ENCODE assay signal across 29 cellular contexts in genomic region chrX:118179718-118180117, GRCh38.
DNase-seq lines count a peak whose midpoint lies in the region; ATAC-seq, FAIRE-seq and TF ChIP-seq lines count a peak whose summit lies in the region.
"Had no signal": no experiment of that assay in that cellular context is flagged by ENCODE, and none has a peak within 500 bp of the region (broad histone marks: within the 10 kb centered on the region; RNA-seq: fewer than 3 reads in every experiment).

No MANE protein-coding gene starts in this region.

- no peak for TF ChIP-seq EP300 in K562 (IDR thresholded peaks at IDR 0.05; ENCODE audit: low read length)

- H4K20me1 ChIP-seq in K562 (replicated peaks; ENCODE audit: control insufficient read depth, insufficient read depth, low read length) (no peaks in the 10 kb centered on the region), endothelial cell of umbilical vein (replicated peaks; ENCODE audit: control insufficient read depth, extremely low read depth, insufficient read depth, low read length) (no peaks in the 10 kb centered on the region)
- H4K20me1 ChIP-seq: BLaER1 had no signal

- DNase-seq in left ventricle myocardium superior = no peak
- DNase-seq in heart right ventricle = no peak
- no peak for DNase-seq in K562 (ENCODE audit: extremely low read depth in 1 of 4, low spot score in 3 of 4)
- DNase-seq in endothelial cell of umbilical vein (ENCODE audit: low read depth, low spot score) = peak; percentile 47
- DNase-seq in cortex of kidney (lab: John Stamatoyannopoulos, UW) = no peak
- no peak for DNase-seq in stimulated activated effector memory CD8-positive, alpha-beta T cell treated with anti-CD3 and anti-CD28 coated beads, Interleukin-12 subunit alpha, Interleukin-12 subunit beta, amount 100 ng/mL, for 72 hours (ENCODE audit: low spot score in 2 of 2)
- DNase-seq: ACHN; BE2C; C1 segment of cervical spinal cord; CD4-positive, alpha-beta memory T cell; CD4-positive, CD25-positive, alpha-beta regulatory T cell; CD8-positive, alpha-beta memory T cell; COR-L47; DMS 273 treated with DMSO at 0.1 percent for 48 hours; DMS153; DMS53; DMS79; DND-41; EL; GDM1 had no signal

- TF ChIP-seq RAD21 in K562 (CRISPR knock-in tag; conservative IDR thresholded peaks at IDR 0.05 in 1 of 2, IDR thresholded peaks at IDR 0.05 in 1 of 2) = no peak

- H3K27ac Mint-ChIP-seq in nephron = peak overlapping the region; percentile 50 to 89 (median 67)
- no peak overlapping the region for H3K27ac Mint-ChIP-seq in stimulated activated effector memory CD8-positive, alpha-beta T cell treated with anti-CD3 and anti-CD28 coated beads, Interleukin-12 subunit alpha, Interleukin-12 subunit beta, amount 100 ng/mL, for 72 hours
- H3K27ac Mint-ChIP-seq: CD14-positive monocyte; CD4-positive, alpha-beta memory T cell; CD4-positive, CD25-positive, alpha-beta regulatory T cell; CD8-positive, alpha-beta memory T cell had no signal

- H3K79me2 ChIP-seq in K562 (ENCODE audit: control insufficient read depth, insufficient read depth, low read length) (no peaks in the 10 kb centered on the region), endothelial cell of umbilical vein (ENCODE audit: control insufficient read depth, insufficient read depth, low read length) (no peaks in the 10 kb centered on the region)

- H3K27me3 ChIP-seq in heart right ventricle (peaks cover 0 to 16% (median 0%) of the 10 kb centered on the region in 7 donors), K562 (ENCODE audit: control insufficient read depth in 2 of 2, insufficient read depth in 2 of 2, low read length in 2 of 2) (no peaks in the 10 kb centered on the region), endothelial cell of umbilical vein (ENCODE audit: control insufficient read depth in 2 of 2, insufficient read depth in 2 of 2, low read length in 2 of 2) (no peaks in the 10 kb centered on the region)
- H3K27me3 ChIP-seq: BE2C, BLaER1 had no signal

- H3K4me3 ChIP-seq in heart right ventricle (no peak overlapping the region), K562 (no peak overlapping the region), endothelial cell of umbilical vein (replicated peaks in 1 of 3; ENCODE audit: insufficient read depth in 1 of 3, low read depth in 1 of 3, low read length in 3 of 3) (no peak overlapping the region)
- H3K4me3 ChIP-seq: BLaER1, GM12878 had no signal

- ATAC-seq in left ventricle myocardium superior (peak; percentile 26), heart right ventricle (no peak), K562 (no peak; the same call in 2 of the 3 replicates)
- no peak for ATAC-seq in activated CD4-positive, CD25-positive, alpha-beta regulatory T cell treated with anti-CD3 and anti-CD28 coated beads, Interleukin-2, amount 50 U/mL, for 24 hours
- ATAC-seq in stimulated activated effector memory CD8-positive, alpha-beta T cell treated with anti-CD3 and anti-CD28 coated beads, Interleukin-12 subunit alpha, Interleukin-12 subunit beta, amount 100 ng/mL, for 72 hours = no peak
- ATAC-seq: GM12878 had no signal

- POLR2A ChIA-PET in K562 (lab: Yijun Ruan, JAX) (interaction anchor here (1.2 kb wide), 1 partner anchor 11 kb away, joined by 6 read pairs; no protein-coding TSS in a partner anchor), endothelial cell of umbilical vein (lab: Charles Lee) (no interaction called here)

- FAIRE-seq in K562 (lab: Jason Lieb, UNC) = no peak
- FAIRE-seq in endothelial cell of umbilical vein (lab: Jason Lieb, UNC) = no peak
- FAIRE-seq: GM12878, GM12892, GM18507, GM19239 had no signal

- TF ChIP-seq CTCF in heart right ventricle (IDR thresholded peaks at IDR 0.05) (no peak), K562 (IDR thresholded peaks at IDR 0.05 in 2 of 3, conservative IDR thresholded peaks at IDR 0.05 in 1 of 3; ENCODE audit: insufficient read depth in 2 of 3, low read depth in 1 of 3, low read length in 3 of 3) (no peak), endothelial cell of umbilical vein (IDR thresholded peaks at IDR 0.05; ENCODE audit: extremely low read depth in 1 of 2, insufficient read depth in 1 of 2, low read depth in 1 of 2, low read length in 2 of 2) (no peak), nephron (IDR thresholded peaks at IDR 0.05; ENCODE audit: unreplicated experiment in 3 of 3) (no peak)

- dilution Hi-C loops in endothelial cell of umbilical vein (cut with MboI; ENCODE audit: extremely low pct_ligation_motif_present, low sequenced_read_pairs) = no loop called here

- H2AFZ ChIP-seq in K562 (ENCODE audit: low read depth, low read length) (no peak overlapping the region), endothelial cell of umbilical vein (ENCODE audit: low read depth, low read length) (no peak overlapping the region)

- CTCF ChIA-PET in K562 (lab: Yijun Ruan, JAX; ENCODE audit: low intra/inter-chr PET ratio) = no interaction called here
- CTCF ChIA-PET in endothelial cell of umbilical vein (lab: Charles Lee) = no interaction called here

- H3K4me2 ChIP-seq in K562 (ENCODE audit: insufficient read depth, low read length) (no peak overlapping the region), endothelial cell of umbilical vein (ENCODE audit: insufficient read depth, low read length) (no peak overlapping the region)
- H3K4me2 ChIP-seq: BLaER1 had no signal

- H3K4me1 Mint-ChIP-seq in nephron = peaks cover 43% of the 10 kb centered on the region
- no peaks in the 10 kb centered on the region for H3K4me1 Mint-ChIP-seq in stimulated activated effector memory CD8-positive, alpha-beta T cell treated with anti-CD3 and anti-CD28 coated beads, Interleukin-12 subunit alpha, Interleukin-12 subunit beta, amount 100 ng/mL, for 72 hours
- H3K4me1 Mint-ChIP-seq: CD14-positive monocyte; CD4-positive, alpha-beta memory T cell; CD4-positive, CD25-positive, alpha-beta regulatory T cell; CD8-positive, alpha-beta memory T cell had no signal

- H3K4me3 Mint-ChIP-seq in nephron = no peak overlapping the region
- H3K4me3 Mint-ChIP-seq in stimulated activated effector memory CD8-positive, alpha-beta T cell treated with anti-CD3 and anti-CD28 coated beads, Interleukin-12 subunit alpha, Interleukin-12 subunit beta, amount 100 ng/mL, for 72 hours = no peak overlapping the region
- H3K4me3 Mint-ChIP-seq: CD14-positive monocyte; CD4-positive, alpha-beta memory T cell; CD4-positive, CD25-positive, alpha-beta regulatory T cell; CD8-positive, alpha-beta memory T cell had no signal

- H3K9me3 Mint-ChIP-seq in nephron = peaks cover 10% of the 10 kb centered on the region
- peaks cover 2% of the 10 kb centered on the region for H3K9me3 Mint-ChIP-seq in stimulated activated effector memory CD8-positive, alpha-beta T cell treated with anti-CD3 and anti-CD28 coated beads, Interleukin-12 subunit alpha, Interleukin-12 subunit beta, amount 100 ng/mL, for 72 hours

- BruUV-seq in K562 (replicated peaks; lab: Mats Ljungman, UMichigan) (no TSS peak), endothelial cell of umbilical vein (replicated peaks; lab: Mats Ljungman, UMichigan) (no TSS peak)

- WGBS in heart right ventricle, 2 donors = 68 to 71% methylated on average over 4 of the region's 4 CpGs
- WGBS in K562 (ENCODE audit: insufficient coverage, low coverage, missing lambda C conversion rate) = 2% methylated on average over 4 of the region's 4 CpGs

- H3K27ac ChIP-seq in heart right ventricle (no peak overlapping the region), K562 (ENCODE audit: extremely low read depth, low read depth, low read length) (no peak overlapping the region), endothelial cell of umbilical vein (ENCODE audit: insufficient read depth, low read depth, low read length) (no peak overlapping the region)
- H3K27ac ChIP-seq: 22Rv1, BLaER1 had no signal

- no peaks in the 10 kb centered on the region for H3K4me1 ChIP-seq in heart right ventricle
- no peaks in the 10 kb centered on the region for H3K4me1 ChIP-seq in K562 (replicated peaks in 1 of 2; ENCODE audit: control insufficient read depth in 2 of 2, insufficient read depth in 2 of 2, low read length in 2 of 2)
- H3K4me1 ChIP-seq in endothelial cell of umbilical vein (ENCODE audit: control insufficient read depth, extremely low read depth, insufficient read depth, low read length) = peaks cover 8% of the 10 kb centered on the region

- H3K9ac ChIP-seq in K562 (ENCODE audit: insufficient read depth in 1 of 2, low read depth in 2 of 2, low read length in 2 of 2) (no peak overlapping the region), endothelial cell of umbilical vein (replicated peaks; ENCODE audit: extremely low read depth, insufficient read depth, low read length) (no peak overlapping the region)
- H3K9ac ChIP-seq: BLaER1 had no signal

- H3K9me3 ChIP-seq in heart right ventricle = peaks cover 0 to 5% (median 0%) of the 10 kb centered on the region in 11 donors
- no peaks in the 10 kb centered on the region for H3K9me3 ChIP-seq in K562 (replicated peaks; ENCODE audit: control insufficient read depth, insufficient read depth, low read depth, low read length)
- no peaks in the 10 kb centered on the region for H3K9me3 ChIP-seq in endothelial cell of umbilical vein (replicated peaks; ENCODE audit: control insufficient read depth, insufficient read depth, low read length)
- H3K9me3 ChIP-seq: BE2C had no signal

- no peaks in the 10 kb centered on the region for H3K9me1 ChIP-seq in K562 (ENCODE audit: control insufficient read depth, insufficient read depth, low read length)
- H3K9me1 ChIP-seq in endothelial cell of umbilical vein (replicated peaks; ENCODE audit: control insufficient read depth, extremely low read depth, insufficient read depth, low read length) = no peaks in the 10 kb centered on the region

- no peaks in the 10 kb centered on the region for H3K36me3 ChIP-seq in heart right ventricle
- no peaks in the 10 kb centered on the region for H3K36me3 ChIP-seq in K562 (ENCODE audit: control insufficient read depth, insufficient read depth, low read length)
- no peaks in the 10 kb centered on the region for H3K36me3 ChIP-seq in endothelial cell of umbilical vein (ENCODE audit: control insufficient read depth in 2 of 2, extremely low read depth in 1 of 2, insufficient read depth in 2 of 2, low read length in 2 of 2)
- H3K36me3 ChIP-seq: BE2C, BLaER1 had no signal

- TF ChIP-seq POLR2A in K562 (conservative IDR thresholded peaks at IDR 0.05) (no peak), endothelial cell of umbilical vein (IDR thresholded peaks at IDR 0.05; ENCODE audit: low read depth, low read length) (no peak)

- intact Hi-C loops in left ventricle myocardium superior (cut with micrococcal nuclease) = no loop called here
- intact Hi-C loops in heart right ventricle (cut with DNase I) = no loop called here
- intact Hi-C loops in K562 (cut with micrococcal nuclease) = no loop called here
- intact Hi-C loops in endothelial cell of umbilical vein (cut with micrococcal nuclease) = loop anchor here (5.0 kb wide), 1 partner anchor 38 kb away; no protein-coding TSS in a partner anchor

- in situ Hi-C loops in K562 (cut with MboI) = no loop called here

- H3K36me3 Mint-ChIP-seq in nephron (ENCODE audit: low read depth) = no peaks in the 10 kb centered on the region
- H3K36me3 Mint-ChIP-seq in stimulated activated effector memory CD8-positive, alpha-beta T cell treated with anti-CD3 and anti-CD28 coated beads, Interleukin-12 subunit alpha, Interleukin-12 subunit beta, amount 100 ng/mL, for 72 hours = no peaks in the 10 kb centered on the region
- H3K36me3 Mint-ChIP-seq: CD14-positive monocyte; CD4-positive, alpha-beta memory T cell; CD4-positive, CD25-positive, alpha-beta regulatory T cell; CD8-positive, alpha-beta memory T cell had no signal

- H3K27me3 Mint-ChIP-seq in nephron (ENCODE audit: low read depth) = no peaks in the 10 kb centered on the region
- H3K27me3 Mint-ChIP-seq: CD4-positive, alpha-beta memory T cell; CD4-positive, CD25-positive, alpha-beta regulatory T cell had no signal
